In the genomic region with DNA sequence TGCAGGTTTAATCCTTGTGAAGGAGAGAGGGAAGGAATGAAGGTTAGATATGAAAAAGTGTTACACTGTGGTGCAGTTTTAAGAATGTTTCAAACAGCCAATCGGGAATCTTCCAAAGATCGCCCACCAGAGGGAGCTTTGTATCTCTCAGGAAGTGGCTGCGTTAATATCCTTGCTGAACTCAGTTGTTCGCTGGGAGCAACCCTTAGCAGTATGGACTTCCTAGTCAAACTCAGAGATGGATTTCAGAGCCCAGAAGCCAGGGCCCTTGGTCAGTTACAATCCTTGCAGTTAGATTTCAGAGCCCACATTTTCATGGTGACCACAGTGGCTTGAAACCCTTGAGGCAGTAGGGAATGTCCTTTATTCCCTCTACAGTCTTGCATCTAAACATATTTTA, we compare ENCODE assay signal across 8 cellular contexts.
DNase-seq lines count a peak whose midpoint lies in the region; ATAC-seq and TF ChIP-seq lines count a peak whose summit lies in the region.

No MANE protein-coding gene starts in this region.

- TF ChIP-seq CTCF in foreskin fibroblast (IDR thresholded peaks at IDR 0.05; ENCODE audit: low read depth, low read length), result peak; percentile 60

- H3K9me3 Mint-ChIP-seq in T-helper 2 cell treated with Interferon-gamma antibody and Interleukin-4, amounts not matched to agents 5 μg/mL and 100 μg/mL, for 36 hours, result no peaks in the 10 kb centered on the region

- no peak for ATAC-seq in GM19452 (IDR thresholded peaks at IDR 0.05; ENCODE audit: unreplicated experiment)

- DNase-seq in EH (ENCODE audit: low read depth) (peak; percentile 45), SK-MEL-5 (ENCODE audit: low read depth, low spot score) (peak; percentile 82), foreskin fibroblast (peak; percentile 16 to 61), retina (peak; percentile 54), SKM-1 (lab: John Stamatoyannopoulos, UW; ENCODE audit: unreplicated experiment) (no peak)
- DNase-seq in Jurkat, Clone E6-1 (ENCODE audit: low read depth, low spot score), result peak; percentile 59
- no peak for DNase-seq in T-helper 2 cell treated with Interferon-gamma antibody and Interleukin-4, amounts not matched to agents 5 μg/mL and 100 μg/mL, for 36 hours (ENCODE audit: low spot score)

- H3K4me3 Mint-ChIP-seq in T-helper 2 cell treated with Interferon-gamma antibody and Interleukin-4, amounts not matched to agents 5 μg/mL and 100 μg/mL, for 36 hours, result no peak overlapping the region

- no peak overlapping the region for H3K27ac Mint-ChIP-seq in T-helper 2 cell treated with Interferon-gamma antibody and Interleukin-4, amounts not matched to agents 5 μg/mL and 100 μg/mL, for 36 hours

- H3K4me3 ChIP-seq in Jurkat, Clone E6-1 (ENCODE audit: low read length), result no peak overlapping the region
- no peak overlapping the region for H3K4me3 ChIP-seq in foreskin fibroblast (ENCODE audit: low read depth in 1 of 2, low read length in 2 of 2)

- H3K27me3 Mint-ChIP-seq in T-helper 2 cell treated with Interferon-gamma antibody and Interleukin-4, amounts not matched to agents 5 μg/mL and 100 μg/mL, for 36 hours (ENCODE audit: low read depth), result no peaks in the 10 kb centered on the region

- no peaks in the 10 kb centered on the region for H3K4me1 Mint-ChIP-seq in T-helper 2 cell treated with Interferon-gamma antibody and Interleukin-4, amounts not matched to agents 5 μg/mL and 100 μg/mL, for 36 hours (ENCODE audit: low read depth)

- in situ Hi-C loops in SK-MEL-5 (cut with HindIII; ENCODE audit: low pct_unique_long_range_greater_than_20kb, low sequenced_read_pairs), result no loop called here

- no peaks in the 10 kb centered on the region for H3K36me3 Mint-ChIP-seq in T-helper 2 cell treated with Interferon-gamma antibody and Interleukin-4, amounts not matched to agents 5 μg/mL and 100 μg/mL, for 36 hours (ENCODE audit: low read depth)

Comparison
In these comparisons a context has a peak if more than half of its experiments do, and no peak if none do; other contexts are left out.
1. DNase-seq: peak in EH (single experiment), Jurkat, Clone E6-1 (single experiment), SK-MEL-5 (single experiment), foreskin fibroblast (2 of 2) and retina (single experiment); none in SKM-1 (single experiment) and T-helper 2 cell treated with Interferon-gamma antibody and Interleukin-4, amounts not matched to agents 5 μg/mL and 100 μg/mL, for 36 hours (single experiment).